ENCODE assay signal across 8 cellular contexts in genomic region chr3:14125193-14126016, GRCh38. TPM values are rescaled to one million over a fixed set of nuclear protein-coding genes. Genes with fewer than 3 reads are reported as not detected.
DNase-seq lines count a peak whose midpoint lies in the region; ATAC-seq and TF ChIP-seq lines count a peak whose summit lies in the region.

No MANE protein-coding gene starts in this region.

- H3K4me2 ChIP-seq in DOHH2 (ENCODE audit: low read length) (peak overlapping the region; percentile 88), IMR-90 (ENCODE audit: low read depth, low read length) (peak overlapping the region; percentile 93)

- no peak overlapping the region for H3K27ac ChIP-seq in DOHH2 (ENCODE audit: low read depth, low read length)
- H3K27ac ChIP-seq in IMR-90 (ENCODE audit: insufficient read depth, low read length), result peak overlapping the region; percentile 77
- peak overlapping the region; percentile 75 for H3K27ac ChIP-seq in brain microvascular endothelial cell
- peak overlapping the region; percentile 79 to 99 (median 97) for H3K27ac ChIP-seq in skin epidermis

- H2BK15ac ChIP-seq in IMR-90 (ENCODE audit: low read depth, low read length), result no peak overlapping the region

- no peaks in the 10 kb centered on the region for H3K9me3 Mint-ChIP-seq in immature natural killer cell

- H3K4me3 ChIP-seq in DOHH2 (ENCODE audit: low read length) (peak overlapping the region; percentile 96), IMR-90 (ENCODE audit: insufficient read depth, low read depth, low read length) (peak overlapping the region; percentile 61), brain microvascular endothelial cell (ENCODE audit: low read depth, low read length) (peak overlapping the region; percentile 99), skin epidermis (peak overlapping the region; percentile 69 to 98 (median 85))

- no peak overlapping the region for H2BK20ac ChIP-seq in IMR-90 (ENCODE audit: low read depth, low read length)

- peak; percentile 24 for ATAC-seq in GM21619 (IDR thresholded peaks at IDR 0.05; ENCODE audit: unreplicated experiment)
- peak; percentile 65 for ATAC-seq in IMR-90 (ENCODE audit: low read depth)

- H3K36me3 Mint-ChIP-seq in immature natural killer cell, result peaks cover 11 to 34% (median 19%) of the 10 kb centered on the region in 3 donors

- peak overlapping the region; percentile 16; the same call in 1 of the 2 replicates for H2BK120ac ChIP-seq in IMR-90 (ENCODE audit: low read depth, low read length)

- CTCF ChIA-PET in IMR-90 (lab: Yijun Ruan, JAX), result interaction anchor here (0.7 to 1.9 kb wide), 5 partner anchors 14 to 468 kb away, joined by 3 to 11 read pairs (median 4); no protein-coding TSS in a partner anchor

- H3K36me3 ChIP-seq in DOHH2 (ENCODE audit: control insufficient read depth, low read length), result peaks cover 57% of the 10 kb centered on the region
- H3K36me3 ChIP-seq in IMR-90 (ENCODE audit: control insufficient read depth, insufficient read depth, low read length), result peaks cover 22% of the 10 kb centered on the region
- H3K36me3 ChIP-seq in brain microvascular endothelial cell (replicated peaks), result peaks cover 16% of the 10 kb centered on the region

- 0 out of 2 replicates have a peak overlapping the region, but pooled peaks have one; percentile 1 for H4K5ac ChIP-seq in IMR-90 (ENCODE audit: low read depth, low read length)

- DNase-seq in IMR-90 (peak; percentile 94), T-helper 9 cell (peak; percentile 43), brain microvascular endothelial cell (peak; percentile 83), immature natural killer cell (peak in 2 of 3 donors; percentile 29 to 41), DMS153 treated with DMSO at 0.1 percent for 48 hours (lab: John Stamatoyannopoulos, UW; ENCODE audit: unreplicated experiment) (no peak)

- whole genome bisulfite sequencing in IMR-90 (ENCODE audit: extremely low coverage in 2 of 2, insufficient read length in 1 of 2), 2 experiments, result 0% methylated on average over 17 of the region's 44 CpGs; no CpG with 5 or more reads in 1 of the 2 experiments

- TF ChIP-seq POLR2A in IMR-90 (IDR thresholded peaks at IDR 0.05; ENCODE audit: low read depth, low read length), result peak; percentile 44; the same call in 1 of the 2 replicates

- peaks cover 38% of the 10 kb centered on the region for H3K4me1 ChIP-seq in DOHH2 (ENCODE audit: control insufficient read depth, low read length)
- H3K4me1 ChIP-seq in IMR-90 (ENCODE audit: control insufficient read depth, insufficient read depth, low read length), result peaks cover 15% of the 10 kb centered on the region

- H4K8ac ChIP-seq in IMR-90 (ENCODE audit: low read depth in 2 of 2, low read length in 2 of 2), result peak overlapping the region; percentile 28 to 57; a peak in 2 of 4 replicates

- peak overlapping the region; percentile 2; the same call in 1 of the 2 replicates for H3K18ac ChIP-seq in IMR-90 (ENCODE audit: low read depth, low read length)

- TSS peak; percentile 55 for BruUV-seq in IMR-90 (replicated peaks; lab: Mats Ljungman, UMichigan)

- H3K14ac ChIP-seq in IMR-90 (replicated peaks; ENCODE audit: low read depth, low read length), result peak overlapping the region; percentile 62

- peak overlapping the region; percentile 85 for H3K9ac ChIP-seq in IMR-90 (ENCODE audit: low read depth, low read length)

- no peak for TF ChIP-seq CTCF in DOHH2 (IDR thresholded peaks at IDR 0.05; ENCODE audit: low read depth, low read length, poor library complexity, severe bottlenecking)
- TF ChIP-seq CTCF in IMR-90 (conservative IDR thresholded peaks at IDR 0.05; ENCODE audit: low read depth, low read length), result peak; percentile 31
- TF ChIP-seq CTCF in brain microvascular endothelial cell (IDR thresholded peaks at IDR 0.05; ENCODE audit: low read depth, low read length, missing control alignments), result peak; percentile 37

- no peaks in the 10 kb centered on the region for H3K9me3 ChIP-seq in DOHH2 (ENCODE audit: control insufficient read depth, insufficient read depth, low read length)
- no peaks in the 10 kb centered on the region for H3K9me3 ChIP-seq in IMR-90 (ENCODE audit: control insufficient read depth, insufficient read depth, low read length)

- in situ Hi-C loops in IMR-90 (cut with MboI; ENCODE audit: low sequenced_read_pairs) (loop anchor here (25.0 kb wide), 1 partner anchor 88 kb away; no protein-coding TSS in a partner anchor), brain microvascular endothelial cell (cut with HindIII; ENCODE audit: low pct_ligation_motif_present, low sequenced_read_pairs) (no loop called here)

- peak overlapping the region; percentile 95 to 96 (median 95) for H3K4me3 Mint-ChIP-seq in immature natural killer cell

- H3K27me3 Mint-ChIP-seq in immature natural killer cell (ENCODE audit: low read depth in 3 of 3), result peaks cover 4 to 10% (median 8%) of the 10 kb centered on the region in 3 donors

- H3K9me1 ChIP-seq in IMR-90 (ENCODE audit: insufficient read depth, low read length), result peaks cover 27% of the 10 kb centered on the region

- peak overlapping the region; percentile 81 for H4K91ac ChIP-seq in IMR-90 (ENCODE audit: insufficient read depth, low read depth, low read length)

- peak overlapping the region; percentile 86 for H2AK5ac ChIP-seq in IMR-90 (ENCODE audit: low read depth, low read length)

- peaks cover 81% of the 10 kb centered on the region for H3K79me2 ChIP-seq in DOHH2 (ENCODE audit: control insufficient read depth, low read length)

- H2BK5ac ChIP-seq in IMR-90 (ENCODE audit: low read depth, low read length, poor library complexity, severe bottlenecking), result peak overlapping the region; percentile 58

- dilution Hi-C loops in IMR-90 (cut with HindIII; ENCODE audit: low sequenced_read_pairs, unreplicated experiment), result no loop called here

- no peaks in the 10 kb centered on the region for H3K9me2 ChIP-seq in DOHH2 (replicated peaks; ENCODE audit: control insufficient read depth, low read length)

- H4K20me1 ChIP-seq in DOHH2 (ENCODE audit: control insufficient read depth, insufficient read depth, low read depth, low read length), result peaks cover 6% of the 10 kb centered on the region; the same call in 1 of the 2 replicates
- peaks cover 32% of the 10 kb centered on the region for H4K20me1 ChIP-seq in IMR-90 (ENCODE audit: insufficient read depth, low read length)

- H2AFZ ChIP-seq in IMR-90 (replicated peaks; ENCODE audit: low read length, poor library complexity), result peak overlapping the region; percentile 95

- peak overlapping the region; percentile 75 for H3K56ac ChIP-seq in IMR-90 (ENCODE audit: extremely low read depth, insufficient read depth, low read length)

- H3K4me1 Mint-ChIP-seq in immature natural killer cell, result peaks cover 50 to 61% of the 10 kb centered on the region in 2 donors

- H3K79me1 ChIP-seq in IMR-90 (ENCODE audit: low read depth in 1 of 2, low read length in 2 of 2), result peaks cover 34 to 69% of the 10 kb centered on the region in 2 experiments

- peak overlapping the region; percentile 99 for H2AK9ac ChIP-seq in IMR-90 (replicated peaks; ENCODE audit: low read depth, low read length, poor library complexity)

- H3K4ac ChIP-seq in IMR-90 (ENCODE audit: low read depth, low read length), result peak overlapping the region; percentile 78

- TF ChIP-seq RAD21 in IMR-90 (IDR thresholded peaks at IDR 0.05; ENCODE audit: low read length), result peak; percentile 20; the same call in 1 of the 2 replicates

- peak overlapping the region; percentile 92 to 97 (median 96) for H3K27ac Mint-ChIP-seq in immature natural killer cell

- no peaks in the 10 kb centered on the region for H3F3A ChIP-seq in DOHH2 (ENCODE audit: control insufficient read depth, insufficient read depth)

- H3K27me3 ChIP-seq in DOHH2 (ENCODE audit: control insufficient read depth, low read length) (no peaks in the 10 kb centered on the region), IMR-90 (ENCODE audit: control insufficient read depth, insufficient read depth, low read length) (no peaks in the 10 kb centered on the region), brain microvascular endothelial cell (replicated peaks) (no peaks in the 10 kb centered on the region)

- intact Hi-C loops in IMR-90 (cut with micrococcal nuclease), result loop anchor here (1.0 to 5.0 kb wide), 3 partner anchors 19 to 342 kb away; no protein-coding TSS in a partner anchor

- peak overlapping the region; percentile 78 for H3K23ac ChIP-seq in IMR-90 (ENCODE audit: low read depth, low read length)

- POLR2A ChIA-PET in IMR-90 (lab: Charles Lee; ENCODE audit: unreplicated experiment), result interaction anchor here (0.5 to 1.3 kb wide), 3 partner anchors 19 to 351 kb away, joined by 4 to 6 read pairs (median 4); no protein-coding TSS in a partner anchor

TF ChIP-seq in IMR-90, 13 proteins besides CTCF, POLR2A, EP300 and RAD21 (continues in another document):
- peak; percentile 83 for TF ChIP-seq FOS (IDR thresholded peaks at IDR 0.05; ENCODE audit: low read depth, low read length)
- TF ChIP-seq SMC3 (IDR thresholded peaks at IDR 0.05; ENCODE audit: low read depth, low read length), result no peak
- no peak for TF ChIP-seq MAFK (IDR thresholded peaks at IDR 0.05; ENCODE audit: low read depth, low read length)
- TF ChIP-seq BHLHE40 (IDR thresholded peaks at IDR 0.05; ENCODE audit: low read depth, low read length), result no peak

RNA-seq across cellular contexts. Expression of gene TMEM43, which starts 0.6 kb away (rescaled TPM):
- total RNA-seq in IMR-90 (2012; rRNA removed), result 103 and 114 TPM in 2 replicates
- polyA plus RNA-seq in IMR-90 (2012; rRNA removed), result 107 and 109 TPM in 2 replicates
- 73.8 and 86.4 TPM in 2 replicates for polyA plus RNA-seq in IMR-90 (2012; cell fraction: cytosol; rRNA removed)
- 97.1 and 98.5 TPM in 2 replicates for polyA plus RNA-seq in IMR-90 (2012; cell fraction: nucleus; rRNA removed; ENCODE audit: low replicate concordance)
- polyA plus RNA-seq in immature natural killer cell, result 100 to 1,000 TPM in 1 of 3 donors, 10 to 100 TPM in 2; 78.3 to 117 (median 87.5) TPM

RNA-seq across cellular contexts. Expression of gene CHCHD4, which starts 0.7 kb away (rescaled TPM):
- total RNA-seq in IMR-90 (2012; rRNA removed), result 9.0 and 12.2 TPM in 2 replicates
- polyA plus RNA-seq in IMR-90 (2012; rRNA removed) (7.4 and 9.8 TPM in 2 replicates), immature natural killer cell (10 to 100 TPM in 2 of 3 donors, 1 to 10 TPM in 1; 9.6 to 23.2 (median 12.4) TPM)
- 4.6 and 4.8 TPM in 2 replicates for polyA plus RNA-seq in IMR-90 (2012; cell fraction: cytosol; rRNA removed)
- polyA plus RNA-seq in IMR-90 (2012; cell fraction: nucleus; rRNA removed; ENCODE audit: low replicate concordance), result 1.3 and 5.0 TPM in 2 replicates

RNA-seq across cellular contexts. Expression of gene XPC, which starts 53.0 kb away (rescaled TPM):
- 40.5 and 48.8 TPM in 2 replicates for total RNA-seq in IMR-90 (2012; rRNA removed)
- polyA plus RNA-seq in IMR-90 (2012; rRNA removed), result 27.6 and 30.9 TPM in 2 replicates
- polyA plus RNA-seq in IMR-90 (2012; cell fraction: cytosol; rRNA removed), result 17.6 and 18.4 TPM in 2 replicates
- polyA plus RNA-seq in IMR-90 (2012; cell fraction: nucleus; rRNA removed; ENCODE audit: low replicate concordance), result 62.0 and 94.0 TPM in 2 replicates
- 10 to 100 TPM; 20.3 to 32.2 (median 22.6) TPM for polyA plus RNA-seq in immature natural killer cell

RNA-seq across cellular contexts. Expression of gene LSM3, which starts 53.2 kb away (rescaled TPM):
- 3.4 and 14.2 TPM in 2 replicates for total RNA-seq in IMR-90 (2012; rRNA removed)
- polyA plus RNA-seq in IMR-90 (2012; rRNA removed), result 10.0 and 11.5 TPM in 2 replicates
- 0.87 and 1.00 TPM in 2 replicates for polyA plus RNA-seq in IMR-90 (2012; cell fraction: cytosol; rRNA removed)
- 0.20 and 1.8 TPM in 2 replicates for polyA plus RNA-seq in IMR-90 (2012; cell fraction: nucleus; rRNA removed; ENCODE audit: low replicate concordance)
- polyA plus RNA-seq in immature natural killer cell, result 10 to 100 TPM; 28.3 to 38.3 (median 31.5) TPM
